ENCODE assay signal across 19 cellular contexts in the genomic region with DNA sequence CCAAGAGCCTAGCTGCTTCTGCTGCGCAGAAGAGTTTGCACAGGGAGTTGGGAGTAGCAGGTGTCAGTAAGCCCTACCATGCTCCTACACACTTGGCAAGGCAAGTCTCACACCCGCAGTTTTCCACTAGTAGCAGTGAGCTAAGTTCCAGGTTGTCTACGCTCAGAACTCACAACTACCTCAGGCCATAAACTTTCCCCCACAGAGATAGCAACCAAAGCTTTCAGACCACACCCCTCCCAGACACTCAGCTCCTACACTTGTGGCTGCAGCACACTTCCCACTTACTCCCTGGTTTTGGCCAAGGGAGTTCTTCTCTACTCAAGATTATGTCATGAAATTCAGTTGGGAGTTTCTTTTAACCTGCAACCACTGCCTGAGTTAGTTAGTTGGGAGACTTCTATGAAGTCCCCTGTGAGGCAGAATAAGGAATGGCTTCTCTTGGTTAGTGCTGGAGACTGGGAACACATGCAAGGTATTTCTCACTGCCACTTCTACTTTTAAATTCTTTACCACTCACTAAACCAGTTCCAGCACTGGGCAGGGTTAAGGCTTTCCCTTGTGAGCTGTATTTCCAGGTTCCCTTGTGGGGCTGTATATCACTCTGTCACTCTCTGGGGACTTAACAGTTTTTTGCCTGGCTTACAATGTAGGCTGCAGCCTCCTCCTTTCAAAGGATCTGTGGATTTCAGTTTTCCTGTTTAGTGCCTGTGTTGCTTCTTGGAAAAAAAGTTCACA. TPM values are rescaled to one million over a fixed set of nuclear protein-coding genes. Genes with fewer than 3 reads are reported as not detected.
DNase-seq lines count a peak whose midpoint lies in the region; ATAC-seq and TF ChIP-seq lines count a peak whose summit lies in the region.
"Had no signal": no experiment of that assay in that cellular context is flagged by ENCODE, and none has a peak within 500 bp of the region (broad histone marks: within the 10 kb centered on the region; RNA-seq: fewer than 3 reads in every experiment).

No MANE protein-coding gene starts in this region.

- no peaks in the 10 kb centered on the region for H3K36me3 Mint-ChIP-seq in type B pancreatic cell

- H3K9me3 ChIP-seq in HEK293 (ENCODE audit: control insufficient read depth, insufficient read depth, low read depth, low read length), result no peaks in the 10 kb centered on the region

- CTCF ChIA-PET in HEK293 (lab: Yijun Ruan, JAX), result interaction anchor here (0.6 kb wide), 1 partner anchor 69 kb away, joined by 3 read pairs; no protein-coding TSS in a partner anchor

- H3K36me3 ChIP-seq in HEK293 (ENCODE audit: control insufficient read depth in 2 of 2, insufficient read depth in 1 of 2, low read length in 2 of 2), result no peaks in the 10 kb centered on the region

- H3K4me1 Mint-ChIP-seq in type B pancreatic cell (ENCODE audit: unreplicated experiment), result no peaks in the 10 kb centered on the region

- peak overlapping the region; percentile 69 for H3K4me3 Mint-ChIP-seq in type B pancreatic cell

- no peak for ATAC-seq in HG03039 (IDR thresholded peaks at IDR 0.05; ENCODE audit: unreplicated experiment)
- ATAC-seq: SK-N-SH treated with all-trans-retinoic acid at 6 μM for 48 hours had no signal

- POLR2A ChIA-PET in HEK293 (lab: Yijun Ruan, JAX), result no interaction called here

- H3K27me3 Mint-ChIP-seq in type B pancreatic cell, result no peaks in the 10 kb centered on the region

- peaks cover 17% of the 10 kb centered on the region for H3K9me3 Mint-ChIP-seq in type B pancreatic cell

- TF ChIP-seq POLR2A in erythroblast (IDR thresholded peaks at IDR 0.05; ENCODE audit: low read length), result no peak

- no peaks in the 10 kb centered on the region for H3K4me1 ChIP-seq in HEK293 (ENCODE audit: control insufficient read depth, insufficient read depth, low read length)

- no peak for TF ChIP-seq CTCF in HEK293 (tag by site-specific recombination; IDR thresholded peaks at IDR 0.05)
- TF ChIP-seq CTCF in type B pancreatic cell (conservative IDR thresholded peaks at IDR 0.05), result no peak
- no peak for TF ChIP-seq CTCF in GM10266 (IDR thresholded peaks at IDR 0.05; ENCODE audit: control insufficient read depth, insufficient read depth, low read depth, missing control alignments)

- DNase-seq in OCI-M1 (lab: John Stamatoyannopoulos, UW) (peak; percentile 17), erythroblast (lab: John Stamatoyannopoulos, UW) (peak; percentile 11 to 18), type B pancreatic cell (ENCODE audit: extremely low spot score, unreplicated experiment) (no peak), dedifferentiated amniotic fluid mesenchymal stem cell (ENCODE audit: extremely low spot score) (no peak), GM10266 (ENCODE audit: extremely low spot score) (no peak)
- DNase-seq: AML-193, GDM1, GM23248, HCEC 1CT, NCI-H1048, NCI-H1436, NCI-H1930, NCI-H446 treated with DMSO at 0.1 percent for 48 hours, RPMI8226, SHP77 treated with DMSO at 0.1 percent for 48 hours, T-helper 1 cell had no signal

- H3K27ac ChIP-seq in HEK293 (ENCODE audit: extremely low read depth, low read depth, low read length), result no peak overlapping the region
- H3K27ac ChIP-seq: GM23248 had no signal

- no peak overlapping the region for H3K4me3 ChIP-seq in HEK293 (ENCODE audit: low read depth, low read length)
- H3K4me3 ChIP-seq: GM23248 had no signal

- H3K27ac Mint-ChIP-seq in type B pancreatic cell, result peak overlapping the region; percentile 85

TF ChIP-seq in HEK293, 187 proteins besides CTCF, POLR2A, EP300 and RAD21:
- TF ChIP-seq TRIM28 (IDR thresholded peaks at IDR 0.05; ENCODE audit: borderline replicate concordance, low read length) (0 out of 2 replicates have a peak, but pooled peaks have one; percentile 18), ZFHX2 (tag by site-specific recombination; conservative IDR thresholded peaks at IDR 0.05) (peak; percentile 82), EGR2 (tag by site-specific recombination; IDR thresholded peaks at IDR 0.05; ENCODE audit: low read depth) (peak; percentile 91), ZNF140 (tag by site-specific recombination; IDR thresholded peaks at IDR 0.05) (peak; percentile 63), ZNF48 (tag by site-specific recombination; IDR thresholded peaks at IDR 0.05) (no peak), ZNF660 (tag by site-specific recombination; IDR thresholded peaks at IDR 0.05) (no peak), ZNF146 (tag by site-specific recombination; IDR thresholded peaks at IDR 0.05) (no peak), KLF1 (tag by site-specific recombination; IDR thresholded peaks at IDR 0.05) (0 out of 2 replicates have a peak, but pooled peaks have one; percentile 18)
- TF ChIP-seq, protein P1, sequence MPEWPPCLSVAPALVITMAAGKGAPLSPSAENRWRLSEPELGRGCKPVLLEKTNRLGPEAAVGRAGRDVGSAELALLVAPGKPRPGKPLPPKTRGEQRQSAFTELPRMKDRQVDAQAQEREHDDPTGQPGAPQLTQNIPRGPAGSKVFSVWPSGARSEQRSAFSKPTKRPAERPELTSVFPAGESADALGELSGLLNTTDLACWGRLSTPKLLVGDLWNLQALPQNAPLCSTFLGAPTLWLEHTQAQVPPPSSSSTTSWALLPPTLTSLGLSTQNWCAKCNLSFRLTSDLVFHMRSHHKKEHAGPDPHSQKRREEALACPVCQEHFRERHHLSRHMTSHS (tag by site-specific recombination; IDR thresholded peaks at IDR 0.05), result no peak

RNA-seq across cellular contexts. Expression of a gene that starts 18.3 kb away (rescaled TPM):
- total RNA-seq in type B pancreatic cell (ENCODE audit: low replicate concordance), result 0.40 TPM in 1 of 2 replicates, not detected in the other

Comparison
In these comparisons a context has a peak if more than half of its experiments do, and no peak if none do; other contexts are left out.
1. DNase-seq: peak in OCI-M1 (single experiment) and erythroblast (2 of 2); none in type B pancreatic cell (single experiment), dedifferentiated amniotic fluid mesenchymal stem cell (single experiment) and GM10266 (single experiment).